In the genomic region with DNA sequence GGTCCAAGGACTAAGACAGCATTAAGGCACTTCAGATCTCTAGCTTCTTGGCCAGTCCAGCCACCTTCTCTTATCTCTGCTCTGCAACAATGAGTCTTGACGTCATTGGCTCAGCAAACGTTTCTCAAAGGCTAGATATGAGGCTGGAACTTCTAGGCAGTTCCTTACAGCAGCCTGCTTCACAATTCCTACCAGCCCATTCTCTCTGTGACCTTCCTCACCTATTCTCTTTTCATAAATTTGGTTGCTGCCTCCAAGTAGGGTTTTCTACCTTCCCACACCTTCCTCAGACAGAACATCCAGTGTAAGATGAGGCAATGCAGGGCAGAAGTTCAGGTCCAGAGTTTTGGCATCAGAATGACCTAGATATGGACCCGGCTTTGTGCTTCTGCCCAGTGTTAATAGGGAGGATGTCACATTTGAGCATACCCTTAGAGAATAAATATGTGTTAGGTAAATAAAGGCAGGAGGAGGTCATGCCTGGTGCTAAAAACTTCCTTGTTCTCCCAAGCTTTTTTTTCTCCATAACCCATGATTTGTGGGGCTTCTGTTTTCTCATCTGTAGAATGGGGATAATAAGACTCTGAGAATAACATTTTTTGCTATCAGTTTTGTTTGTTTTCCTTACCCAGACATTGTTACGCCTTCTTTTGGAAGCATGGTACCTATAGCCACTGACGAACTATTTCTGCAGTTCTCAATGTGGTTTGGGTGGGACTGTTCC, we compare ENCODE assay signal across 28 cellular contexts.
"Had no signal": no experiment of that assay in that cellular context is flagged by ENCODE, and none has a peak within 500 bp of the region (broad histone marks: within the 10 kb centered on the region; RNA-seq: fewer than 3 reads in every experiment).

No MANE protein-coding gene starts in this region.

- ATAC-seq: activated CD4-positive, alpha-beta T cell treated with anti-CD3 and anti-CD28 coated beads for 36 hours; activated CD8-positive, alpha-beta memory T cell treated with anti-CD3 and anti-CD28 coated beads, Interleukin-2, amount 10 ng/mL, durations not matched to agents 7 days and 5 days; activated CD8-positive, alpha-beta T cell treated with anti-CD3 and anti-CD28 coated beads, Interleukin-2, amount 10 ng/mL, durations not matched to agents 7 days and 5 days; activated naive CD8-positive, alpha-beta T cell treated with anti-CD3 and anti-CD28 coated beads, Interleukin-2, amount 50 U/mL, for 24 hours; gastroesophageal sphincter; left colon; lower lobe of right lung; natural killer cell had no signal

- H3K27me3 Mint-ChIP-seq: activated B cell treated with CpG ODN at 0.5 μM for 24 hours; activated CD4-positive, alpha-beta T cell treated with anti-CD3 and anti-CD28 coated beads for 36 hours; activated CD8-positive, alpha-beta memory T cell treated with anti-CD3 and anti-CD28 coated beads, Interleukin-2, amount 10 ng/mL, durations not matched to agents 7 days and 5 days; activated naive CD4-positive, alpha-beta T cell treated with anti-CD3 and anti-CD28 coated beads, Interleukin-2, amount 50 U/mL, for 24 hours; activated naive CD8-positive, alpha-beta T cell treated with anti-CD3 and anti-CD28 coated beads, Interleukin-2, amount 50 U/mL, for 24 hours; central memory CD8-positive, alpha-beta T cell; dendritic cell treated with granulocyte-macrophage colony-stimulating factor and Interleukin-4, amounts not matched to agents 40 ng/mL and 50 ng/mL, for 4 days; type B pancreatic cell had no signal

- H3K27ac Mint-ChIP-seq: activated B cell treated with CpG ODN at 0.5 μM for 24 hours; activated CD4-positive, alpha-beta T cell treated with anti-CD3 and anti-CD28 coated beads for 36 hours; activated CD8-positive, alpha-beta memory T cell treated with anti-CD3 and anti-CD28 coated beads, Interleukin-2, amount 10 ng/mL, durations not matched to agents 7 days and 5 days; activated CD8-positive, alpha-beta T cell treated with anti-CD3 and anti-CD28 coated beads, Interleukin-2, amount 10 ng/mL, durations not matched to agents 7 days and 5 days; activated naive CD4-positive, alpha-beta T cell treated with anti-CD3 and anti-CD28 coated beads, Interleukin-2, amount 50 U/mL, for 24 hours; activated naive CD8-positive, alpha-beta T cell treated with anti-CD3 and anti-CD28 coated beads, Interleukin-2, amount 50 U/mL, for 24 hours; activated T-helper 2 cell treated with anti-CD3 and anti-CD28 coated beads, Interferon-gamma antibody, Interleukin-2, Interleukin-4, amounts not matched to agents 10 μg/mL and 5 μg/mL and 100 μg/mL, durations not matched to agents 14 hours and 24 hours and 36 hours; dendritic cell treated with granulocyte-macrophage colony-stimulating factor and Interleukin-4, amounts not matched to agents 40 ng/mL and 50 ng/mL, for 4 days; immature natural killer cell; natural killer cell; T-helper 1 cell treated with Interleukin-12 subunit alpha and Interleukin-12 subunit beta and Interleukin-4 antibody, amounts not matched to agents 30 μg/mL and 1 μg/mL, for 36 hours; type B pancreatic cell had no signal

- H3K9me3 Mint-ChIP-seq: activated B cell treated with CpG ODN at 0.5 μM for 24 hours; activated naive CD4-positive, alpha-beta T cell treated with anti-CD3 and anti-CD28 coated beads, Interleukin-2, amount 50 U/mL, for 24 hours; activated naive CD8-positive, alpha-beta T cell treated with anti-CD3 and anti-CD28 coated beads, Interleukin-2, amount 50 U/mL, for 24 hours; activated T-helper 2 cell treated with anti-CD3 and anti-CD28 coated beads, Interferon-gamma antibody, Interleukin-2, Interleukin-4, amounts not matched to agents 10 μg/mL and 5 μg/mL and 100 μg/mL, durations not matched to agents 14 hours and 24 hours and 36 hours; central memory CD8-positive, alpha-beta T cell; dendritic cell treated with granulocyte-macrophage colony-stimulating factor and Interleukin-4, amounts not matched to agents 40 ng/mL and 50 ng/mL, for 4 days; T-helper 1 cell treated with Interleukin-12 subunit alpha and Interleukin-12 subunit beta and Interleukin-4 antibody, amounts not matched to agents 30 μg/mL and 1 μg/mL, for 36 hours; type B pancreatic cell had no signal

- H3K27me3 ChIP-seq: gastroesophageal sphincter, right lobe of liver, uterus had no signal

- H3K36me3 Mint-ChIP-seq: activated CD8-positive, alpha-beta memory T cell treated with anti-CD3 and anti-CD28 coated beads, Interleukin-2, amount 10 ng/mL, durations not matched to agents 7 days and 5 days; natural killer cell; type B pancreatic cell had no signal

- DNase-seq: activated B cell treated with CpG ODN at 0.5 μM for 24 hours; activated CD4-positive, alpha-beta T cell treated with anti-CD3 and anti-CD28 coated beads for 36 hours; activated CD8-positive, alpha-beta memory T cell treated with anti-CD3 and anti-CD28 coated beads, Interleukin-2, amount 10 ng/mL, durations not matched to agents 7 days and 5 days; activated CD8-positive, alpha-beta T cell treated with anti-CD3 and anti-CD28 coated beads, Interleukin-2, amount 10 ng/mL, durations not matched to agents 7 days and 5 days; activated naive CD8-positive, alpha-beta T cell treated with anti-CD3 and anti-CD28 coated beads, Interleukin-2, amount 50 U/mL, for 24 hours; activated T-cell treated with anti-CD3 and anti-CD28 coated beads, Interleukin-2, amount 50 U/mL, for 48 hours; head of caudate nucleus; hippocampal formation; immature natural killer cell; kidney; left colon; lower lobe of right lung; mesenchymal stem cell; natural killer cell; stimulated activated CD4-positive, alpha-beta T cell treated with anti-CD3 and anti-CD28 coated beads, Interleukin-2, amount 100 ng/mL, for 48 hours; stimulated activated naive CD4-positive, alpha-beta T cell treated with Interleukin-2 at 50 U/mL for 16 hours; SW 1271; T-helper 9 cell; uterus had no signal

- H3K4me3 ChIP-seq: gastroesophageal sphincter, lower lobe of right lung, right lobe of liver, uterus had no signal

- H3K4me1 Mint-ChIP-seq: activated B cell treated with CpG ODN at 0.5 μM for 24 hours; activated CD4-positive, alpha-beta T cell treated with anti-CD3 and anti-CD28 coated beads for 36 hours; activated naive CD4-positive, alpha-beta T cell treated with anti-CD3 and anti-CD28 coated beads, Interleukin-2, amount 50 U/mL, for 24 hours; activated naive CD8-positive, alpha-beta T cell treated with anti-CD3 and anti-CD28 coated beads, Interleukin-2, amount 50 U/mL, for 24 hours; central memory CD8-positive, alpha-beta T cell; immature natural killer cell; natural killer cell had no signal

- H3K36me3 ChIP-seq: gastroesophageal sphincter, lower lobe of right lung, right lobe of liver, uterus had no signal

- H3K4me3 Mint-ChIP-seq: activated B cell treated with CpG ODN at 0.5 μM for 24 hours; activated CD4-positive, alpha-beta T cell treated with anti-CD3 and anti-CD28 coated beads for 36 hours; activated CD8-positive, alpha-beta memory T cell treated with anti-CD3 and anti-CD28 coated beads, Interleukin-2, amount 10 ng/mL, durations not matched to agents 7 days and 5 days; activated CD8-positive, alpha-beta T cell treated with anti-CD3 and anti-CD28 coated beads, Interleukin-2, amount 10 ng/mL, durations not matched to agents 7 days and 5 days; activated naive CD4-positive, alpha-beta T cell treated with anti-CD3 and anti-CD28 coated beads, Interleukin-2, amount 50 U/mL, for 24 hours; activated naive CD8-positive, alpha-beta T cell treated with anti-CD3 and anti-CD28 coated beads, Interleukin-2, amount 50 U/mL, for 24 hours; central memory CD8-positive, alpha-beta T cell; dendritic cell treated with granulocyte-macrophage colony-stimulating factor and Interleukin-4, amounts not matched to agents 40 ng/mL and 50 ng/mL, for 4 days; immature natural killer cell; natural killer cell; T-helper 1 cell treated with Interleukin-12 subunit alpha and Interleukin-12 subunit beta and Interleukin-4 antibody, amounts not matched to agents 30 μg/mL and 1 μg/mL, for 36 hours; type B pancreatic cell had no signal

- H3K9me3 ChIP-seq: gastroesophageal sphincter, lower lobe of right lung, right lobe of liver, uterus had no signal

- FAIRE-seq: kidney had no signal

- H3K4me1 ChIP-seq: lower lobe of right lung, uterus had no signal

- H3K27ac ChIP-seq: epithelial cell of prostate, gastroesophageal sphincter, lower lobe of right lung, right lobe of liver, uterus had no signal
